ENCODE assay signal across 8 cellular contexts in genomic region chr3:142596726-142597088, GRCh38. TPM values are rescaled to one million over a fixed set of nuclear protein-coding genes. Genes with fewer than 3 reads are reported as not detected.
A peak's percentile ranks its signal among the peaks of the same experiment; 100 is the strongest.
DNase-seq lines count a peak whose midpoint lies in the region; TF ChIP-seq lines count a peak whose summit lies in the region.

No MANE protein-coding gene starts in this region.

- intact Hi-C loops in dendritic cell treated with granulocyte-macrophage colony-stimulating factor and Interleukin-4, amounts not matched to agents 40 ng/mL and 50 ng/mL, for 4 days (cut with micrococcal nuclease) = loop anchor here (2.0 to 10.0 kb wide), 2 partner anchors 14 to 128 kb away; partner anchors contain the start of gene TRPC1

- peaks cover 27% of the 10 kb centered on the region; the same call in 1 of the 2 replicates for H3K79me2 ChIP-seq in Loucy (ENCODE audit: insufficient read depth, low read length)

- peaks cover 7% of the 10 kb centered on the region for H3K4me1 Mint-ChIP-seq in dendritic cell treated with granulocyte-macrophage colony-stimulating factor and Interleukin-4, amounts not matched to agents 40 ng/mL and 50 ng/mL, for 4 days (ENCODE audit: low read depth)
- peaks cover 21% of the 10 kb centered on the region for H3K4me1 Mint-ChIP-seq in nephron

- peak overlapping the region; percentile 77 for H3K9ac ChIP-seq in Loucy (ENCODE audit: low read depth, low read length, poor library complexity, severe bottlenecking)

- peak overlapping the region; percentile 79 for H3K27ac Mint-ChIP-seq in dendritic cell treated with granulocyte-macrophage colony-stimulating factor and Interleukin-4, amounts not matched to agents 40 ng/mL and 50 ng/mL, for 4 days
- peak overlapping the region in 2 of 3 experiments; percentile 41 to 84 for H3K27ac Mint-ChIP-seq in nephron

- no peaks in the 10 kb centered on the region for H3K9me2 ChIP-seq in Loucy (replicated peaks; ENCODE audit: low read depth, low read length)

- no peak for DNase-seq in BJ (ENCODE audit: low read depth)
- no peak for DNase-seq in anterior cingulate cortex (lab: John Stamatoyannopoulos, UW)
- no peak for DNase-seq in OCI-M1 (lab: John Stamatoyannopoulos, UW)
- no peak for DNase-seq in dermis blood vessel endothelial cell
- no peak for DNase-seq in iPS-NIHi7 (ENCODE audit: extremely low spot score)

- H3K36me3 ChIP-seq in BJ (ENCODE audit: control insufficient read depth, insufficient read depth, low read length) (no peaks in the 10 kb centered on the region), Loucy (ENCODE audit: insufficient read depth, low read length) (no peaks in the 10 kb centered on the region)

- CTCF ChIA-PET in BJ (lab: Yijun Ruan, JAX) = interaction anchor here (1.0 to 1.2 kb wide), 2 partner anchors 11 to 232 kb away, joined by 3 to 4 read pairs; no protein-coding TSS in a partner anchor

- TF ChIP-seq CTCF in BJ (IDR thresholded peaks at IDR 0.05; ENCODE audit: insufficient read depth, low read depth, low read length) (no peak), Loucy (conservative IDR thresholded peaks at IDR 0.05; ENCODE audit: low read length) (no peak), nephron (IDR thresholded peaks at IDR 0.05; ENCODE audit: unreplicated experiment in 3 of 3) (no peak)

- H3K9me3 ChIP-seq in Loucy (ENCODE audit: insufficient read depth, low read depth, low read length) = no peaks in the 10 kb centered on the region

- peak overlapping the region; percentile 94 for H3K4me3 Mint-ChIP-seq in dendritic cell treated with granulocyte-macrophage colony-stimulating factor and Interleukin-4, amounts not matched to agents 40 ng/mL and 50 ng/mL, for 4 days
- H3K4me3 Mint-ChIP-seq in nephron = peak overlapping the region; percentile 94 to 97 (median 96)

- no peaks in the 10 kb centered on the region for H3K9me3 Mint-ChIP-seq in dendritic cell treated with granulocyte-macrophage colony-stimulating factor and Interleukin-4, amounts not matched to agents 40 ng/mL and 50 ng/mL, for 4 days
- no peaks in the 10 kb centered on the region for H3K9me3 Mint-ChIP-seq in nephron

- POLR2A ChIA-PET in BJ (lab: Charles Lee) = no interaction called here

- no peaks in the 10 kb centered on the region for H4K20me1 ChIP-seq in Loucy (ENCODE audit: insufficient read depth, low read length, poor library complexity, severe bottlenecking)

- H3K4me1 ChIP-seq in Loucy (ENCODE audit: insufficient read depth, low read length, poor library complexity, severe bottlenecking) = peaks cover 25% of the 10 kb centered on the region

- peak overlapping the region; percentile 92 for H3K4me2 ChIP-seq in Loucy (ENCODE audit: low read depth, low read length, poor library complexity, severe bottlenecking)

- peaks cover 6% of the 10 kb centered on the region for H3K36me3 Mint-ChIP-seq in dendritic cell treated with granulocyte-macrophage colony-stimulating factor and Interleukin-4, amounts not matched to agents 40 ng/mL and 50 ng/mL, for 4 days (ENCODE audit: low read depth)
- no peaks in the 10 kb centered on the region for H3K36me3 Mint-ChIP-seq in nephron (ENCODE audit: low read depth)

- H3K4me3 ChIP-seq in BJ (ENCODE audit: low read depth, low read length) (peak overlapping the region; percentile 74), Loucy (ENCODE audit: low read length, poor library complexity, severe bottlenecking) (peak overlapping the region; percentile 85)

- no peaks in the 10 kb centered on the region for H3F3A ChIP-seq in Loucy (ENCODE audit: low read depth)

- H2AFZ ChIP-seq in Loucy (ENCODE audit: low read length) = peak overlapping the region; percentile 100

- H3K27me3 ChIP-seq in BJ (ENCODE audit: control insufficient read depth, insufficient read depth, low read length) = no peaks in the 10 kb centered on the region
- no peaks in the 10 kb centered on the region for H3K27me3 ChIP-seq in Loucy (ENCODE audit: insufficient read depth, low read length, poor library complexity, severe bottlenecking)

- H3K27me3 Mint-ChIP-seq in dendritic cell treated with granulocyte-macrophage colony-stimulating factor and Interleukin-4, amounts not matched to agents 40 ng/mL and 50 ng/mL, for 4 days = peaks cover 16% of the 10 kb centered on the region
- peaks cover 38% of the 10 kb centered on the region for H3K27me3 Mint-ChIP-seq in nephron (ENCODE audit: low read depth)

RNA-seq across cellular contexts. Expression of gene PLS1, which starts 0.5 kb away (rescaled TPM):
- polyA plus RNA-seq in BJ (2011; rRNA removed) = 0.23 and 0.58 TPM in 2 replicates
- 0.09 and 0.15 TPM in 2 replicates for polyA minus RNA-seq in BJ (2011; rRNA and poly(A)+ RNA removed)
- total RNA-seq in dermis blood vessel endothelial cell = 0.85 and 2.2 TPM in 2 replicates

RNA-seq across cellular contexts. Expression of gene ATR, which starts 18.2 kb away (rescaled TPM):
- polyA plus RNA-seq in BJ (2011; rRNA removed) = 6.0 and 13.2 TPM in 2 replicates
- polyA minus RNA-seq in BJ (2011; rRNA and poly(A)+ RNA removed) = 12.7 and 14.5 TPM in 2 replicates
- 30.7 and 36.1 TPM in 2 replicates for total RNA-seq in dermis blood vessel endothelial cell
